ENCODE assay signal across 30 cellular contexts in the genomic region with DNA sequence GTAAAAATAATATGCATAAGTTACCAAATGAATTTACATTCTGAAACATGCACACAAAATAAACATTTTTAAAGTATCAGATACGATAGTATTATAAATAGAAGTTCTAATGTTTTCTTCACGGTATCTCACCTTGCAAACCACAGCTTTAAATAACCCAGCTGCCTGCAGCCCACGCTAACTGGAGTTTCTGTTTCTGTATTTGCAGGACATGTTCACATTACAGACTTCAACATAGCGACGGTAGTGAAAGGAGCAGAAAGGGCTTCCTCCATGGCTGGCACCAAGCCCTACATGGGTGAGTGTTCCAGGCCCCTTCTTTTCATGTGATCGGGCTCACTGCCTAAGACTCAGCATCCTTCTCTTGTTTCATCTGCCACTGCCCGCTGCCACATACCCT.
A peak's percentile ranks its signal among the peaks of the same experiment; 100 is the strongest.
DNase-seq lines count a peak whose midpoint lies in the region; ATAC-seq and TF ChIP-seq lines count a peak whose summit lies in the region.
"Had no signal": no experiment of that assay in that cellular context is flagged by ENCODE, and none has a peak within 500 bp of the region (broad histone marks: within the 10 kb centered on the region; RNA-seq: fewer than 3 reads in every experiment).

No MANE protein-coding gene starts in this region.

- H3K27ac Mint-ChIP-seq in activated CD4-positive, alpha-beta T cell treated with anti-CD3 and anti-CD28 coated beads, Interleukin-2, amount 10 ng/mL, durations not matched to agents 24 days and 14 days: no peak overlapping the region
- H3K27ac Mint-ChIP-seq: activated CD8-positive, alpha-beta T cell treated with anti-CD3 and anti-CD28 coated beads for 36 hours; activated T-helper 17 cell treated with anti-CD3 and anti-CD28 coated beads, Interleukin-2, amount 50 U/mL, for 72 hours; brain; CD8-positive, alpha-beta memory T cell; dendritic cell treated with granulocyte-macrophage colony-stimulating factor and Interleukin-4, amounts not matched to agents 40 ng/mL and 50 ng/mL, for 4 days had no signal

- H3K36me3 Mint-ChIP-seq in activated CD4-positive, alpha-beta T cell treated with anti-CD3 and anti-CD28 coated beads, Interleukin-2, amount 10 ng/mL, durations not matched to agents 24 days and 14 days (ENCODE audit: low read depth): no peaks in the 10 kb centered on the region
- H3K36me3 Mint-ChIP-seq: CD8-positive, alpha-beta memory T cell had no signal

- peak; percentile 48 for ATAC-seq in GM18907 (IDR thresholded peaks at IDR 0.05; ENCODE audit: unreplicated experiment)
- ATAC-seq in HG03378 (IDR thresholded peaks at IDR 0.05; ENCODE audit: unreplicated experiment): peak; percentile 67
- ATAC-seq: activated CD8-positive, alpha-beta T cell treated with anti-CD3 and anti-CD28 coated beads for 36 hours; activated T-helper 17 cell treated with anti-CD3 and anti-CD28 coated beads, Interleukin-2, amount 50 U/mL, for 72 hours; left ventricle myocardium superior; Panc1; right cardiac atrium; stimulated activated naive CD8-positive, alpha-beta T cell treated with anti-CD3 and anti-CD28 coated beads, Interleukin-15, Interleukin-2, amounts not matched to agents 100 U/mL and 50 U/mL, for 24 hours had no signal

- no peak overlapping the region for H3K27ac ChIP-seq in mesendoderm (ENCODE audit: low read depth, low read length)

- H3K18ac ChIP-seq in mesendoderm (ENCODE audit: low read length): no peak overlapping the region

- intact Hi-C loops in activated CD4-positive, alpha-beta T cell treated with anti-CD3 and anti-CD28 coated beads, Interleukin-2, amount 10 ng/mL, durations not matched to agents 24 days and 14 days (cut with micrococcal nuclease): no loop called here

- no peaks in the 10 kb centered on the region for H3K79me2 ChIP-seq in mesendoderm (ENCODE audit: control insufficient read depth, insufficient read depth, low read length)

- H3K4me3 Mint-ChIP-seq in activated CD4-positive, alpha-beta T cell treated with anti-CD3 and anti-CD28 coated beads, Interleukin-2, amount 10 ng/mL, durations not matched to agents 24 days and 14 days: no peak overlapping the region
- H3K4me3 Mint-ChIP-seq: activated CD8-positive, alpha-beta T cell treated with anti-CD3 and anti-CD28 coated beads for 36 hours; activated T-helper 17 cell treated with anti-CD3 and anti-CD28 coated beads, Interleukin-2, amount 50 U/mL, for 72 hours; brain; CD8-positive, alpha-beta memory T cell; dendritic cell treated with granulocyte-macrophage colony-stimulating factor and Interleukin-4, amounts not matched to agents 40 ng/mL and 50 ng/mL, for 4 days had no signal

- H2BK15ac ChIP-seq in mesendoderm (replicated peaks; ENCODE audit: low read depth): no peak overlapping the region

- peak; percentile 49 for DNase-seq in GM06990 (ENCODE audit: extremely low read depth, insufficient read length)
- DNase-seq in germinal center (ENCODE audit: low spot score): peak; percentile 8
- no peak for DNase-seq in activated CD4-positive, alpha-beta T cell treated with anti-CD3 and anti-CD28 coated beads, Interleukin-2, amount 10 ng/mL, durations not matched to agents 24 days and 14 days
- no peak for DNase-seq in A172 (ENCODE audit: low spot score)
- no peak for DNase-seq in anterior cingulate cortex (lab: John Stamatoyannopoulos, UW)
- no peak for DNase-seq in mesendoderm
- DNase-seq: activated CD8-positive, alpha-beta memory T cell treated with anti-CD3 and anti-CD28 coated beads, Interleukin-2, amount 50 U/mL, for 48 hours; activated CD8-positive, alpha-beta T cell treated with anti-CD3 and anti-CD28 coated beads for 36 hours; activated naive CD4-positive, alpha-beta T cell treated with anti-CD3 and anti-CD28 coated beads, Interleukin-2, amount 50 U/mL, for 16 hours; AML-193; CD8-positive, alpha-beta memory T cell; DMS 273 treated with DMSO at 0.1 percent for 48 hours; erythroblast; H7; KG1; left ventricle myocardium superior; MG63; NCI-H2029; right cardiac atrium; SHP77; stimulated activated CD4-positive, alpha-beta T cell treated with anti-CD3 and anti-CD28 coated beads, Interleukin-1b, Interleukin-23, amount 100 ng/mL, for 48 hours; stimulated activated naive CD8-positive, alpha-beta T cell treated with anti-CD3 and anti-CD28 coated beads, Interleukin-15, Interleukin-2, amounts not matched to agents 100 U/mL and 50 U/mL, for 24 hours; T-helper 2 cell had no signal

- no peaks in the 10 kb centered on the region for H3K4me1 Mint-ChIP-seq in activated CD4-positive, alpha-beta T cell treated with anti-CD3 and anti-CD28 coated beads, Interleukin-2, amount 10 ng/mL, durations not matched to agents 24 days and 14 days
- H3K4me1 Mint-ChIP-seq: activated T-helper 17 cell treated with anti-CD3 and anti-CD28 coated beads, Interleukin-2, amount 50 U/mL, for 72 hours; brain; CD8-positive, alpha-beta memory T cell had no signal

- H2BK120ac ChIP-seq in mesendoderm (ENCODE audit: low read depth, low read length): no peak overlapping the region

- no peak overlapping the region for H3K4ac ChIP-seq in mesendoderm (ENCODE audit: low read depth, low read length)

- WGBS in mesendoderm (ENCODE audit: extremely low coverage, insufficient coverage, low lambda C conversion rate): no CpG with 5 or more reads among the region's 7 CpGs

- H3K27me3 ChIP-seq in GM06990 (replicated peaks; ENCODE audit: control insufficient read depth, insufficient read depth, low read length) (0 out of 2 replicates have a peak, but pooled peaks cover 2% of the 10 kb centered on the region), mesendoderm (ENCODE audit: insufficient read depth, low read length, poor library complexity) (no peaks in the 10 kb centered on the region)
- H3K27me3 ChIP-seq: MG63 had no signal

- H3K4me3 ChIP-seq in GM06990 (replicated peaks; ENCODE audit: low read depth, low read length): no peak overlapping the region
- H3K4me3 ChIP-seq in mesendoderm (ENCODE audit: low read length): no peak overlapping the region
- H3K4me3 ChIP-seq: MG63, smooth muscle cell had no signal

- H3K4me2 ChIP-seq in mesendoderm (ENCODE audit: low read length): no peak overlapping the region
- H3K4me2 ChIP-seq: smooth muscle cell had no signal

- no peak overlapping the region for H4K5ac ChIP-seq in mesendoderm (ENCODE audit: low read length)

- H3K56ac ChIP-seq in mesendoderm (ENCODE audit: low read length): no peak overlapping the region

- no peaks in the 10 kb centered on the region for H3K79me1 ChIP-seq in mesendoderm (ENCODE audit: low read length)

- H2AK5ac ChIP-seq in mesendoderm (ENCODE audit: low read length): no peak overlapping the region

- no peaks in the 10 kb centered on the region for H3K36me3 ChIP-seq in GM06990 (ENCODE audit: control insufficient read depth, insufficient read depth, low read length)
- H3K36me3 ChIP-seq in mesendoderm (ENCODE audit: control insufficient read depth, insufficient read depth, low read length): no peaks in the 10 kb centered on the region
- H3K36me3 ChIP-seq: MG63 had no signal

- TF ChIP-seq CTCF in GM06990 (IDR thresholded peaks at IDR 0.05; ENCODE audit: insufficient read depth, low read length, poor library complexity, severe bottlenecking): no peak

- no peak overlapping the region for H3K9ac ChIP-seq in mesendoderm (ENCODE audit: low read length)

- no peaks in the 10 kb centered on the region for H3K9me3 Mint-ChIP-seq in activated CD4-positive, alpha-beta T cell treated with anti-CD3 and anti-CD28 coated beads, Interleukin-2, amount 10 ng/mL, durations not matched to agents 24 days and 14 days
- H3K9me3 Mint-ChIP-seq: activated CD8-positive, alpha-beta T cell treated with anti-CD3 and anti-CD28 coated beads for 36 hours had no signal

- no peak overlapping the region for H2BK5ac ChIP-seq in mesendoderm (ENCODE audit: low read length)

- H3K4me1 ChIP-seq in mesendoderm (ENCODE audit: control insufficient read depth, low read depth, low read length): no peaks in the 10 kb centered on the region

- H3K27me3 Mint-ChIP-seq in activated CD4-positive, alpha-beta T cell treated with anti-CD3 and anti-CD28 coated beads, Interleukin-2, amount 10 ng/mL, durations not matched to agents 24 days and 14 days: no peaks in the 10 kb centered on the region
- H3K27me3 Mint-ChIP-seq: activated CD8-positive, alpha-beta T cell treated with anti-CD3 and anti-CD28 coated beads for 36 hours; dendritic cell treated with granulocyte-macrophage colony-stimulating factor and Interleukin-4, amounts not matched to agents 40 ng/mL and 50 ng/mL, for 4 days had no signal

- no peak overlapping the region for H4K8ac ChIP-seq in mesendoderm (ENCODE audit: low read depth, low read length)

- H3K23ac ChIP-seq in mesendoderm (ENCODE audit: low read length): no peak overlapping the region

Comparison
In these comparisons a context has a peak if more than half of its experiments do, and no peak if none do; other contexts are left out.
1. DNase-seq: peak in GM06990 (single experiment) and germinal center (single experiment); none in activated CD4-positive, alpha-beta T cell treated with anti-CD3 and anti-CD28 coated beads, Interleukin-2, amount 10 ng/mL, durations not matched to agents 24 days and 14 days (single experiment), A172 (single experiment), anterior cingulate cortex (0 of 58) and mesendoderm (single experiment).